ENCODE assay signal across 16 cellular contexts in the genomic region with DNA sequence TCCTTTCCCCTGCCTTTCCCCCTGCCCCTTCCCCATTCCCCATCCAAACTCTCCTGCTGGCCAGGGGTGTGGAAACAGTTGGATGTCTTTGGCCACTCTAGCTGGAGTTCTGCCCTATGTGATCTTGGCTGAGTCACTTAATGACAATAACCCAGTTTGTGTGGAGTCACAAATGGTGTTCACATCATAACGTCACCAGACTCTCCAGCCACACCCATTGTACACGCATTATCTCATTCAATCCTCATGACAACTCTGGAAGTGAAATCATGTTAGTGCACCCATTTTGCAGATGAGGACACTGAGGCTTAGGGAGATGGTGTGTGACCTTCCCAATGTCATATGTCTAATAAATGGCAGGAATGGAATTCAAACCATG. TPM values are rescaled to one million over a fixed set of nuclear protein-coding genes. Genes with fewer than 3 reads are reported as not detected.
A peak's percentile ranks its signal among the peaks of the same experiment; 100 is the strongest.
DNase-seq lines count a peak whose midpoint lies in the region; ATAC-seq and TF ChIP-seq lines count a peak whose summit lies in the region.
"Had no signal": no experiment of that assay in that cellular context is flagged by ENCODE, and none has a peak within 500 bp of the region (broad histone marks: within the 10 kb centered on the region; RNA-seq: fewer than 3 reads in every experiment).

No MANE protein-coding gene starts in this region.

- H3K27ac ChIP-seq in colonic mucosa: peak overlapping the region; percentile 79
- H3K27ac ChIP-seq in right cardiac atrium (ENCODE audit: low read length): peak overlapping the region; percentile 37
- H3K27ac ChIP-seq: SJSA1 had no signal

- H3K4me3 ChIP-seq in colonic mucosa: no peak overlapping the region
- no peak overlapping the region for H3K4me3 ChIP-seq in right cardiac atrium (ENCODE audit: low read length)
- H3K4me3 ChIP-seq: SJSA1 had no signal

- no peaks in the 10 kb centered on the region for H3K36me3 Mint-ChIP-seq in T-cell
- H3K36me3 Mint-ChIP-seq: activated CD8-positive, alpha-beta memory T cell treated with anti-CD3 and anti-CD28 coated beads, Interleukin-2, amount 10 ng/mL, durations not matched to agents 7 days and 5 days; activated naive CD4-positive, alpha-beta T cell treated with anti-CD3 and anti-CD28 coated beads, Interleukin-2, amount 10 ng/mL, durations not matched to agents 7 days and 5 days had no signal

- intact Hi-C loops in colonic mucosa (cut with DNase I): no loop called here
- intact Hi-C loops in right cardiac atrium (cut with DNase I): no loop called here

- H3K27me3 ChIP-seq in colonic mucosa (no peaks in the 10 kb centered on the region), right cardiac atrium (ENCODE audit: control insufficient read depth, insufficient read depth) (no peaks in the 10 kb centered on the region)
- H3K27me3 ChIP-seq: SJSA1 had no signal

- peak; percentile 58 for DNase-seq in AG08395 (ENCODE audit: low spot score)
- DNase-seq in LHCN-M2 (ENCODE audit: low read depth): peak; percentile 32
- peak; percentile 30 for DNase-seq in colonic mucosa
- peak in 1 of 3 donors; percentile 62 for DNase-seq in right cardiac atrium
- no peak for DNase-seq in T-cell
- DNase-seq in ecto neural progenitor cell (ENCODE audit: low spot score): no peak
- DNase-seq: activated CD8-positive, alpha-beta memory T cell treated with anti-CD3 and anti-CD28 coated beads, Interleukin-2, amount 10 ng/mL, durations not matched to agents 7 days and 5 days; activated naive CD4-positive, alpha-beta T cell treated with anti-CD3 and anti-CD28 coated beads, Interleukin-2, amount 10 ng/mL, durations not matched to agents 7 days and 5 days; NCI-H187 treated with DMSO at 0.1 percent for 48 hours; NCI-H748 treated with DMSO at 0.1 percent for 48 hours had no signal

- POLR2A ChIA-PET in T-cell (lab: Charles Lee): no interaction called here

- H3K9me3 Mint-ChIP-seq in T-cell: no peaks in the 10 kb centered on the region
- H3K9me3 Mint-ChIP-seq: activated naive CD4-positive, alpha-beta T cell treated with anti-CD3 and anti-CD28 coated beads, Interleukin-2, amount 10 ng/mL, durations not matched to agents 7 days and 5 days; central memory CD8-positive, alpha-beta T cell; IgD-negative memory B cell had no signal

- H3K9ac ChIP-seq in colonic mucosa (ENCODE audit: low read depth in 2 of 2, low read length in 2 of 2): no peak overlapping the region

- ATAC-seq in right cardiac atrium (peak; percentile 54 to 70), T-cell (replicated peaks in 1 of 4) (no peak), GM19035 (IDR thresholded peaks at IDR 0.05; ENCODE audit: unreplicated experiment) (no peak), SK-N-SH treated with all-trans-retinoic acid at 6 μM for 48 hours (no peak)
- ATAC-seq: activated CD8-positive, alpha-beta memory T cell treated with anti-CD3 and anti-CD28 coated beads, Interleukin-2, amount 10 ng/mL, durations not matched to agents 7 days and 5 days had no signal

- H3K4me1 Mint-ChIP-seq in T-cell: peaks cover 8 to 13% (median 9%) of the 10 kb centered on the region in 3 donors
- H3K4me1 Mint-ChIP-seq: activated CD8-positive, alpha-beta memory T cell treated with anti-CD3 and anti-CD28 coated beads, Interleukin-2, amount 10 ng/mL, durations not matched to agents 7 days and 5 days had no signal

- no peak overlapping the region for H3K4me3 Mint-ChIP-seq in T-cell
- H3K4me3 Mint-ChIP-seq: activated CD8-positive, alpha-beta memory T cell treated with anti-CD3 and anti-CD28 coated beads, Interleukin-2, amount 10 ng/mL, durations not matched to agents 7 days and 5 days; activated naive CD4-positive, alpha-beta T cell treated with anti-CD3 and anti-CD28 coated beads, Interleukin-2, amount 10 ng/mL, durations not matched to agents 7 days and 5 days; central memory CD8-positive, alpha-beta T cell had no signal

- no peaks in the 10 kb centered on the region for H3K36me3 ChIP-seq in colonic mucosa
- H3K36me3 ChIP-seq: SJSA1 had no signal

- TF ChIP-seq CTCF in colonic mucosa (IDR thresholded peaks at IDR 0.05): no peak

- H3K4me1 ChIP-seq in colonic mucosa (no peaks in the 10 kb centered on the region), right cardiac atrium (ENCODE audit: control insufficient read depth, insufficient read depth, low read length) (peaks cover 3% of the 10 kb centered on the region)

- no peak overlapping the region for H3K27ac Mint-ChIP-seq in T-cell
- H3K27ac Mint-ChIP-seq: activated CD8-positive, alpha-beta memory T cell treated with anti-CD3 and anti-CD28 coated beads, Interleukin-2, amount 10 ng/mL, durations not matched to agents 7 days and 5 days; activated naive CD4-positive, alpha-beta T cell treated with anti-CD3 and anti-CD28 coated beads, Interleukin-2, amount 10 ng/mL, durations not matched to agents 7 days and 5 days had no signal

- CTCF ChIA-PET in T-cell (lab: Charles Lee): interaction anchor here in 1 of 2 donors (0.6 kb wide), 1 partner anchor 381 kb away, joined by 4 read pairs; no protein-coding TSS in a partner anchor

- 47% methylated on average over 2 of the region's 2 CpGs for WGBS in right cardiac atrium

- H3K9me3 ChIP-seq in colonic mucosa: no peaks in the 10 kb centered on the region
- no peaks in the 10 kb centered on the region for H3K9me3 ChIP-seq in right cardiac atrium (ENCODE audit: control insufficient read depth, low read length)
- H3K9me3 ChIP-seq: SJSA1 had no signal

- H3K27me3 Mint-ChIP-seq in T-cell: peaks cover 49 to 64% of the 10 kb centered on the region in 2 donors

TF ChIP-seq in SK-N-SH treated with all-trans-retinoic acid at 6 μM for 48 hours, 23 proteins besides CTCF, POLR2A, EP300 and RAD21:
- TF ChIP-seq ISL1 (CRISPR knock-in tag; IDR thresholded peaks at IDR 0.05): no peak
- TF ChIP-seq ZFP3 (CRISPR knock-in tag; IDR thresholded peaks at IDR 0.05): no peak
- TF ChIP-seq TCF4 (CRISPR knock-in tag; IDR thresholded peaks at IDR 0.05; ENCODE audit: borderline replicate concordance): no peak
- no peak for TF ChIP-seq ZNF565 (CRISPR knock-in tag; conservative IDR thresholded peaks at IDR 0.05; ENCODE audit: low read depth)
- TF ChIP-seq OSR1 (CRISPR knock-in tag; IDR thresholded peaks at IDR 0.05): no peak
- no peak for TF ChIP-seq CSRNP3 (CRISPR knock-in tag; IDR thresholded peaks at IDR 0.05)

RNA-seq across cellular contexts. Expression of gene CDA, which starts 1.3 kb away (rescaled TPM):
- total RNA-seq in LHCN-M2 (2014; rRNA removed) (not detected in 2 replicates), colonic mucosa (100 to 1,000 TPM in 1 of 2 donors, 10 to 100 TPM in 1; 29.1 to 110 TPM), right cardiac atrium (1 to 10 TPM; 2.2 to 3.6 (median 2.4) TPM), T-cell (under 1 TPM in 1 of 5 donors, not detected in 4; 0.35 TPM)
- polyA plus RNA-seq in LHCN-M2 (2012): 1.2 TPM
- 6.7 TPM for polyA plus RNA-seq in right cardiac atrium
- total RNA-seq: activated CD8-positive, alpha-beta memory T cell treated with anti-CD3 and anti-CD28 coated beads, Interleukin-2, amount 10 ng/mL, durations not matched to agents 7 days and 5 days; SJSA1 had no signal

RNA-seq across cellular contexts. Expression of gene FAM43B, which starts 35.3 kb away (rescaled TPM):
- total RNA-seq in LHCN-M2 (2014; rRNA removed) (0.06 TPM in 1 of 2 replicates, not detected in the other), colonic mucosa (under 1 TPM; 0.16 to 0.27 TPM), right cardiac atrium (1 to 10 TPM; 1.6 to 3.6 (median 2.7) TPM), T-cell (not detected)
- 0.11 TPM for polyA plus RNA-seq in LHCN-M2 (2012)
- polyA plus RNA-seq in right cardiac atrium: 1.3 TPM
- total RNA-seq: activated CD8-positive, alpha-beta memory T cell treated with anti-CD3 and anti-CD28 coated beads, Interleukin-2, amount 10 ng/mL, durations not matched to agents 7 days and 5 days; mononuclear cell; SJSA1 had no signal
- polyA plus RNA-seq: IgD-negative memory B cell had no signal

RNA-seq across cellular contexts. Expression of gene PINK1, which starts 45.6 kb away (rescaled TPM):
- total RNA-seq in LHCN-M2 (2014; rRNA removed) (39.7 and 45.5 TPM in 2 replicates), colonic mucosa (100 to 1,000 TPM in 1 of 2 donors, 10 to 100 TPM in 1; 49.7 to 119 TPM), right cardiac atrium (100 to 1,000 TPM; 143 to 161 (median 156) TPM), T-cell (10 to 100 TPM; 11.8 to 30.1 (median 26.8) TPM)
- 75.5 TPM for polyA plus RNA-seq in LHCN-M2 (2012)
- polyA plus RNA-seq in right cardiac atrium: 215 TPM

Comparison
In these comparisons a context has a peak if more than half of its experiments do, and no peak if none do; other contexts are left out.
1. DNase-seq: peak in AG08395 (single experiment), LHCN-M2 (single experiment) and colonic mucosa (single experiment); none in T-cell (0 of 34) and ecto neural progenitor cell (single experiment).
2. ATAC-seq: peak in right cardiac atrium (2 of 2); none in T-cell (0 of 4), GM19035 (single experiment) and SK-N-SH treated with all-trans-retinoic acid at 6 μM for 48 hours (single experiment).
3. RNA of gene CDA, which starts 1.3 kb away (total RNA-seq): 29.1 to 110 TPM in colonic mucosa; 2.2 to 3.6 TPM in right cardiac atrium, 0.35 TPM in T-cell and not detected in LHCN-M2; every median in the first group is over 4 times any median in the second.